In genomic region chr12:50598321-50598862, GRCh38 we compare ENCODE assay signal across 12 cellular contexts.
DNase-seq lines count a peak whose midpoint lies in the region; ATAC-seq, FAIRE-seq and TF ChIP-seq lines count a peak whose summit lies in the region.
"Had no signal": no experiment of that assay in that cellular context is flagged by ENCODE, and none has a peak within 500 bp of the region (broad histone marks: within the 10 kb centered on the region; RNA-seq: fewer than 3 reads in every experiment).

No MANE protein-coding gene starts in this region.

- peaks cover 7% of the 10 kb centered on the region for H3K36me3 Mint-ChIP-seq in T-helper 2 cell treated with Interferon-gamma antibody and Interleukin-4, amounts not matched to agents 5 μg/mL and 100 μg/mL, for 36 hours (ENCODE audit: low read depth)
- H3K36me3 Mint-ChIP-seq in stimulated activated effector memory CD8-positive, alpha-beta T cell treated with anti-CD3 and anti-CD28 coated beads, Interleukin-12 subunit alpha, Interleukin-12 subunit beta, amount 100 ng/mL, for 72 hours = no peaks in the 10 kb centered on the region

- no peaks in the 10 kb centered on the region for H3K9me3 ChIP-seq in PC-9 (ENCODE audit: insufficient read depth, low read depth)
- no peaks in the 10 kb centered on the region for H3K9me3 ChIP-seq in endothelial cell of umbilical vein (replicated peaks; ENCODE audit: control insufficient read depth, insufficient read depth, low read length)
- no peaks in the 10 kb centered on the region for H3K9me3 ChIP-seq in pancreas

- H3K4me3 ChIP-seq in PC-9 (no peak overlapping the region), endothelial cell of umbilical vein (replicated peaks in 1 of 3; ENCODE audit: insufficient read depth in 1 of 3, low read depth in 1 of 3, low read length in 3 of 3) (no peak overlapping the region), pancreas (no peak overlapping the region)

- H3K4me1 Mint-ChIP-seq in T-helper 2 cell treated with Interferon-gamma antibody and Interleukin-4, amounts not matched to agents 5 μg/mL and 100 μg/mL, for 36 hours (ENCODE audit: low read depth) = peaks cover 28% of the 10 kb centered on the region
- H3K4me1 Mint-ChIP-seq in stimulated activated effector memory CD8-positive, alpha-beta T cell treated with anti-CD3 and anti-CD28 coated beads, Interleukin-12 subunit alpha, Interleukin-12 subunit beta, amount 100 ng/mL, for 72 hours = peaks cover 21% of the 10 kb centered on the region

- no peak for TF ChIP-seq POLR2A in endothelial cell of umbilical vein (IDR thresholded peaks at IDR 0.05; ENCODE audit: low read depth, low read length)

- H3K27me3 ChIP-seq in PC-9 (ENCODE audit: insufficient read depth, low read depth) (no peaks in the 10 kb centered on the region), endothelial cell of umbilical vein (ENCODE audit: control insufficient read depth in 2 of 2, insufficient read depth in 2 of 2, low read length in 2 of 2) (no peaks in the 10 kb centered on the region), pancreas (no peaks in the 10 kb centered on the region)

- CTCF ChIA-PET in PC-9 (lab: Charles Lee) (no interaction called here), endothelial cell of umbilical vein (lab: Charles Lee) (interaction anchor here (0.5 to 1.7 kb wide), 6 partner anchors 8 to 131 kb away, joined by 3 to 12 read pairs (median 4); no protein-coding TSS in a partner anchor)

- 88 to 90% methylated on average over 2 of the region's 2 CpGs for WGBS in pancreas, 2 donors

- no peaks in the 10 kb centered on the region for H3K27me3 Mint-ChIP-seq in T-helper 2 cell treated with Interferon-gamma antibody and Interleukin-4, amounts not matched to agents 5 μg/mL and 100 μg/mL, for 36 hours (ENCODE audit: low read depth)

- no peak for DNase-seq in T-helper 2 cell treated with Interferon-gamma antibody and Interleukin-4, amounts not matched to agents 5 μg/mL and 100 μg/mL, for 36 hours (ENCODE audit: low spot score)
- DNase-seq in T-helper 2 cell (no peak), PC-9 (no peak), endothelial cell of umbilical vein (ENCODE audit: low read depth, low spot score) (no peak), pancreas (no peak), RPMI8226 (no peak)
- DNase-seq in stimulated activated effector memory CD8-positive, alpha-beta T cell treated with anti-CD3 and anti-CD28 coated beads, Interleukin-12 subunit alpha, Interleukin-12 subunit beta, amount 100 ng/mL, for 72 hours (ENCODE audit: low spot score in 2 of 2) = no peak
- DNase-seq in activated CD4-positive, CD25-positive, alpha-beta regulatory T cell treated with anti-CD3 and anti-CD28 coated beads, Interleukin-2, amount 50 U/mL, for 72 hours = no peak
- DNase-seq: activated CD4-positive, alpha-beta T cell treated with anti-CD3 and anti-CD28 coated beads, Interleukin-2, amount 50 U/mL, for 4 hours; NCI-H748 treated with DMSO at 0.1 percent for 48 hours; stimulated activated CD4-positive, alpha-beta T cell treated with anti-CD3 and anti-CD28 coated beads, Interleukin-1b, Interleukin-23, amount 100 ng/mL, for 48 hours had no signal

- H3K36me3 ChIP-seq in PC-9 (ENCODE audit: low read depth) (no peaks in the 10 kb centered on the region), endothelial cell of umbilical vein (ENCODE audit: control insufficient read depth in 2 of 2, extremely low read depth in 1 of 2, insufficient read depth in 2 of 2, low read length in 2 of 2) (no peaks in the 10 kb centered on the region), pancreas (no peaks in the 10 kb centered on the region)

- H3K4me1 ChIP-seq in PC-9 (replicated peaks; ENCODE audit: insufficient read depth) = peaks cover 10% of the 10 kb centered on the region; the same call in 1 of the 2 replicates
- H3K4me1 ChIP-seq in endothelial cell of umbilical vein (ENCODE audit: control insufficient read depth, extremely low read depth, insufficient read depth, low read length) = peaks cover 33% of the 10 kb centered on the region
- peaks cover 3 to 14% (median 7%) of the 10 kb centered on the region in 3 donors for H3K4me1 ChIP-seq in pancreas

- POLR2A ChIA-PET in PC-9 (lab: Charles Lee; ENCODE audit: unreplicated experiment) = no interaction called here
- POLR2A ChIA-PET in endothelial cell of umbilical vein (lab: Charles Lee) = no interaction called here

- H3K27ac Mint-ChIP-seq in T-helper 2 cell treated with Interferon-gamma antibody and Interleukin-4, amounts not matched to agents 5 μg/mL and 100 μg/mL, for 36 hours = peak overlapping the region; percentile 58
- peak overlapping the region; percentile 1 for H3K27ac Mint-ChIP-seq in stimulated activated effector memory CD8-positive, alpha-beta T cell treated with anti-CD3 and anti-CD28 coated beads, Interleukin-12 subunit alpha, Interleukin-12 subunit beta, amount 100 ng/mL, for 72 hours

- H3K4me2 ChIP-seq in PC-9 (no peak overlapping the region), endothelial cell of umbilical vein (ENCODE audit: insufficient read depth, low read length) (peak overlapping the region; percentile 75)

- H3K9me3 Mint-ChIP-seq in T-helper 2 cell treated with Interferon-gamma antibody and Interleukin-4, amounts not matched to agents 5 μg/mL and 100 μg/mL, for 36 hours = no peaks in the 10 kb centered on the region
- H3K9me3 Mint-ChIP-seq in stimulated activated effector memory CD8-positive, alpha-beta T cell treated with anti-CD3 and anti-CD28 coated beads, Interleukin-12 subunit alpha, Interleukin-12 subunit beta, amount 100 ng/mL, for 72 hours = no peaks in the 10 kb centered on the region

- intact Hi-C loops in PC-9 (cut with micrococcal nuclease; ENCODE audit: unreplicated experiment) = no loop called here
- intact Hi-C loops in endothelial cell of umbilical vein (cut with micrococcal nuclease) = loop anchor here (5.0 kb wide), 2 partner anchors 39 to 91 kb away; no protein-coding TSS in a partner anchor
- intact Hi-C loops in pancreas (cut with DNase I) = no loop called here

- BruUV-seq in PC-9 (replicated peaks; lab: Mats Ljungman, UMichigan) (no TSS peak), endothelial cell of umbilical vein (replicated peaks; lab: Mats Ljungman, UMichigan) (no TSS peak)

- H3K27ac ChIP-seq in PC-9 = peak overlapping the region; percentile 43; the same call in 1 of the 2 replicates
- peak overlapping the region; percentile 34 for H3K27ac ChIP-seq in endothelial cell of umbilical vein (ENCODE audit: insufficient read depth, low read depth, low read length)
- H3K27ac ChIP-seq in pancreas = no peak overlapping the region

- peak overlapping the region; percentile 35 for H3K4me3 Mint-ChIP-seq in T-helper 2 cell treated with Interferon-gamma antibody and Interleukin-4, amounts not matched to agents 5 μg/mL and 100 μg/mL, for 36 hours
- H3K4me3 Mint-ChIP-seq in stimulated activated effector memory CD8-positive, alpha-beta T cell treated with anti-CD3 and anti-CD28 coated beads, Interleukin-12 subunit alpha, Interleukin-12 subunit beta, amount 100 ng/mL, for 72 hours = peak overlapping the region; percentile 43

- dilution Hi-C loops in endothelial cell of umbilical vein (cut with MboI; ENCODE audit: extremely low pct_ligation_motif_present, low sequenced_read_pairs) = no loop called here

- H4K20me1 ChIP-seq in PC-9 (ENCODE audit: insufficient read depth) (no peaks in the 10 kb centered on the region; the same call in 1 of the 2 replicates), endothelial cell of umbilical vein (replicated peaks; ENCODE audit: control insufficient read depth, extremely low read depth, insufficient read depth, low read length) (no peaks in the 10 kb centered on the region)

- H2AFZ ChIP-seq in PC-9 = no peak overlapping the region
- no peak overlapping the region for H2AFZ ChIP-seq in endothelial cell of umbilical vein (ENCODE audit: low read depth, low read length)

- no peak for ATAC-seq in stimulated activated effector memory CD8-positive, alpha-beta T cell treated with anti-CD3 and anti-CD28 coated beads, Interleukin-12 subunit alpha, Interleukin-12 subunit beta, amount 100 ng/mL, for 72 hours
- no peak for ATAC-seq in pancreas

- TF ChIP-seq CTCF in PC-9 (conservative IDR thresholded peaks at IDR 0.05) (no peak), endothelial cell of umbilical vein (IDR thresholded peaks at IDR 0.05; ENCODE audit: extremely low read depth in 1 of 2, insufficient read depth in 1 of 2, low read depth in 1 of 2, low read length in 2 of 2) (no peak), pancreas (IDR thresholded peaks at IDR 0.05) (no peak)

- H3K9me1 ChIP-seq in endothelial cell of umbilical vein (replicated peaks; ENCODE audit: control insufficient read depth, extremely low read depth, insufficient read depth, low read length) = no peaks in the 10 kb centered on the region

- FAIRE-seq in endothelial cell of umbilical vein (lab: Jason Lieb, UNC) (no peak), pancreas (lab: Jason Lieb, UNC) (no peak)
- FAIRE-seq: A204.1 had no signal

- H3K9ac ChIP-seq in endothelial cell of umbilical vein (replicated peaks; ENCODE audit: extremely low read depth, insufficient read depth, low read length) = no peak overlapping the region

- no peaks in the 10 kb centered on the region for H3K9me2 ChIP-seq in PC-9 (ENCODE audit: insufficient read depth)

- H3K79me2 ChIP-seq in PC-9 (ENCODE audit: low read depth) = peaks cover 19% of the 10 kb centered on the region
- H3K79me2 ChIP-seq in endothelial cell of umbilical vein (ENCODE audit: control insufficient read depth, insufficient read depth, low read length) = peaks cover 7% of the 10 kb centered on the region

- H3F3A ChIP-seq in PC-9 (ENCODE audit: insufficient read depth, low read depth) = peaks cover 22% of the 10 kb centered on the region

TF ChIP-seq in endothelial cell of umbilical vein, 7 proteins besides CTCF, POLR2A, EP300 and RAD21:
- no peak for TF ChIP-seq EZH2 (IDR thresholded peaks at IDR 0.05; ENCODE audit: borderline replicate concordance, low read depth, low read length, severe bottlenecking)
- TF ChIP-seq MYC (IDR thresholded peaks at IDR 0.05; ENCODE audit: low read depth, low read length) = no peak
- no peak for TF ChIP-seq FOS (IDR thresholded peaks at IDR 0.05; ENCODE audit: borderline replicate concordance, insufficient read depth, low read length)
- no peak for TF ChIP-seq GATA2 (IDR thresholded peaks at IDR 0.05; ENCODE audit: insufficient read depth, insufficient read length, low read depth, low read length)
- TF ChIP-seq JUN (IDR thresholded peaks at IDR 0.05; ENCODE audit: borderline replicate concordance, insufficient read depth, insufficient read length, low read depth) = no peak
- no peak for TF ChIP-seq POLR2AphosphoS5 (IDR thresholded peaks at IDR 0.05; ENCODE audit: insufficient read depth, low read depth, low read length)
- TF ChIP-seq MAX (IDR thresholded peaks at IDR 0.05; ENCODE audit: insufficient read depth, insufficient read length) = no peak
TF ChIP-seq in endothelial cell of umbilical vein: peak in this region for 0.

Comparison
In these comparisons a context has a peak if more than half of its experiments do, and no peak if none do; other contexts are left out.
1. H3K27ac ChIP-seq: peak in PC-9 (single experiment) and endothelial cell of umbilical vein (single experiment); none in pancreas (0 of 4).